ENCODE assay signal across 10 cellular contexts in the genomic region with DNA sequence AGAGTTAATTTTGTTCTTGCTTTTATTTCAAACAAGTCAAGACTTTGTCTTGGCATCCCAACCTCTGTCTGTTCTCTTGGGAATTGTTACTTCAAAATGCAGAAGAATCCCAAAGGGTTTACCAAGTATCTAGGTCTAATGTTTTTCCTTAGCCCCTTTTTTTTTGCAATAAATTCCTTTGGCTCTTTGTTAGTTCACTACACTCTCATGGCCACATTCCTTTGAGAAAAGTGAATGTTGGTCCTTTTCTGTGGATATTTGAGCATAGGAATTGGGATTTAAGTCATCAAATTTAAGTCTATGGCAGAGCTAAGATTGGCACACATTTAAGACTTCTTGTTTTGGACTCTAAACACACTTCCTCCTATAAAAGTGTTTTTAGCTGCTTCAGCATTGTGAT. TPM values are rescaled to one million over a fixed set of nuclear protein-coding genes. Genes with fewer than 3 reads are reported as not detected.
DNase-seq lines count a peak whose midpoint lies in the region; ATAC-seq and TF ChIP-seq lines count a peak whose summit lies in the region.
"Had no signal": no experiment of that assay in that cellular context is flagged by ENCODE, and none has a peak within 500 bp of the region (broad histone marks: within the 10 kb centered on the region; RNA-seq: fewer than 3 reads in every experiment).

No MANE protein-coding gene starts in this region.

- H3K9me3 Mint-ChIP-seq in dendritic cell treated with granulocyte-macrophage colony-stimulating factor and Interleukin-4, amounts not matched to agents 40 ng/mL and 50 ng/mL, for 4 days = no peaks in the 10 kb centered on the region

- no peak for DNase-seq in DND-41
- no peak for DNase-seq in NCI-H69 (lab: John Stamatoyannopoulos, UW)
- DNase-seq in HUDEP-2 (lab: John Stamatoyannopoulos, UW; ENCODE audit: unreplicated experiment in 76 of 76) = no peak
- DNase-seq in NCI-H748 treated with DMSO at 0.1 percent for 48 hours (lab: John Stamatoyannopoulos, UW) = no peak
- DNase-seq: activated CD4-positive, alpha-beta T cell treated with anti-CD3 and anti-CD28 coated beads for 1 hour; NCI-H1436 treated with DMSO at 0.1 percent for 48 hours had no signal

- H3K4me3 Mint-ChIP-seq in dendritic cell treated with granulocyte-macrophage colony-stimulating factor and Interleukin-4, amounts not matched to agents 40 ng/mL and 50 ng/mL, for 4 days = peak overlapping the region; percentile 99

- H3K4me2 ChIP-seq in DND-41 (ENCODE audit: insufficient read depth, low read length) (peak overlapping the region; percentile 85), Loucy (ENCODE audit: low read depth, low read length, poor library complexity, severe bottlenecking) (peak overlapping the region; percentile 96), neural cell (ENCODE audit: low read length) (peak overlapping the region; percentile 92)

- intact Hi-C loops in dendritic cell treated with granulocyte-macrophage colony-stimulating factor and Interleukin-4, amounts not matched to agents 40 ng/mL and 50 ng/mL, for 4 days (cut with micrococcal nuclease) = loop anchor here (2.0 to 10.0 kb wide), 3 partner anchors 179 to 344 kb away; partner anchors contain the start of genes CC2D1B, NRDC, ORC1 and PRPF38A

- TF ChIP-seq EP300 in neural cell (conservative IDR thresholded peaks at IDR 0.05; ENCODE audit: poor library complexity, severe bottlenecking) = no peak

- H3K9ac ChIP-seq in DND-41 (ENCODE audit: low read depth, low read length) (peak overlapping the region; percentile 89), Loucy (ENCODE audit: low read depth, low read length, poor library complexity, severe bottlenecking) (peak overlapping the region; percentile 91), neural cell (ENCODE audit: low read length) (peak overlapping the region; percentile 4)

- H3K4me3 ChIP-seq in DND-41 (ENCODE audit: low read depth in 1 of 2, low read length in 2 of 2) = peak overlapping the region; percentile 79 to 80; a peak in 3 of 4 replicates
- H3K4me3 ChIP-seq in Loucy (ENCODE audit: low read length, poor library complexity, severe bottlenecking) = peak overlapping the region; percentile 86
- peak overlapping the region; percentile 80 for H3K4me3 ChIP-seq in neural cell (ENCODE audit: low read length)

- H3K9me2 ChIP-seq in Loucy (replicated peaks; ENCODE audit: low read depth, low read length) (no peaks in the 10 kb centered on the region), neural cell (ENCODE audit: insufficient read depth, low read length) (no peaks in the 10 kb centered on the region)

- peaks cover 90% of the 10 kb centered on the region for H3K79me2 ChIP-seq in DND-41 (ENCODE audit: insufficient read depth, low read length)
- peaks cover 89% of the 10 kb centered on the region for H3K79me2 ChIP-seq in Loucy (ENCODE audit: insufficient read depth, low read length)
- peaks cover 67% of the 10 kb centered on the region for H3K79me2 ChIP-seq in neural cell (replicated peaks; ENCODE audit: insufficient read depth, low read length)

- no peak for TF ChIP-seq RAD21 in neural cell (conservative IDR thresholded peaks at IDR 0.05)

- peaks cover 74% of the 10 kb centered on the region for H3K36me3 Mint-ChIP-seq in dendritic cell treated with granulocyte-macrophage colony-stimulating factor and Interleukin-4, amounts not matched to agents 40 ng/mL and 50 ng/mL, for 4 days (ENCODE audit: low read depth)

- H3K36me3 ChIP-seq in DND-41 (ENCODE audit: insufficient read depth, low read length) (peaks cover 34% of the 10 kb centered on the region), Loucy (ENCODE audit: insufficient read depth, low read length) (peaks cover 18% of the 10 kb centered on the region; the same call in 1 of the 2 replicates), neural cell (ENCODE audit: insufficient read depth, low read length) (peaks cover 6% of the 10 kb centered on the region)

- H3K27me3 ChIP-seq in DND-41 (ENCODE audit: insufficient read depth, low read length, poor library complexity) (no peaks in the 10 kb centered on the region), Loucy (ENCODE audit: insufficient read depth, low read length, poor library complexity, severe bottlenecking) (no peaks in the 10 kb centered on the region), neural cell (ENCODE audit: insufficient read depth, low read depth, low read length) (no peaks in the 10 kb centered on the region)

- H3K4me1 Mint-ChIP-seq in dendritic cell treated with granulocyte-macrophage colony-stimulating factor and Interleukin-4, amounts not matched to agents 40 ng/mL and 50 ng/mL, for 4 days (ENCODE audit: low read depth) = peaks cover 46% of the 10 kb centered on the region

- H3K27ac ChIP-seq in DND-41 (ENCODE audit: low read length) (peak overlapping the region; percentile 98), neural cell (ENCODE audit: low read length) (peak overlapping the region; percentile 13)

- H2AFZ ChIP-seq in DND-41 (ENCODE audit: low read depth, low read length) (no peak overlapping the region), Loucy (ENCODE audit: low read length) (no peak overlapping the region), neural cell (ENCODE audit: low read depth, low read length) (no peak overlapping the region)

- H4K20me1 ChIP-seq in DND-41 (ENCODE audit: insufficient read depth, low read length) (peaks cover 11% of the 10 kb centered on the region), Loucy (ENCODE audit: insufficient read depth, low read length, poor library complexity, severe bottlenecking) (peaks cover 59% of the 10 kb centered on the region), neural cell (ENCODE audit: insufficient read depth) (no peaks in the 10 kb centered on the region)

- ATAC-seq in DND-41 (ENCODE audit: insufficient read depth, low read depth) = no peak
- no peak for ATAC-seq in GM19023 (IDR thresholded peaks at IDR 0.05; ENCODE audit: unreplicated experiment)

- H3K27me3 Mint-ChIP-seq in dendritic cell treated with granulocyte-macrophage colony-stimulating factor and Interleukin-4, amounts not matched to agents 40 ng/mL and 50 ng/mL, for 4 days = no peaks in the 10 kb centered on the region

- no peaks in the 10 kb centered on the region for H3F3A ChIP-seq in Loucy (ENCODE audit: low read depth)
- H3F3A ChIP-seq in neural cell (ENCODE audit: insufficient read depth, low read length, poor library complexity, severe bottlenecking) = no peaks in the 10 kb centered on the region

- peak overlapping the region; percentile 90 for H3K27ac Mint-ChIP-seq in dendritic cell treated with granulocyte-macrophage colony-stimulating factor and Interleukin-4, amounts not matched to agents 40 ng/mL and 50 ng/mL, for 4 days

- peaks cover 66% of the 10 kb centered on the region for H3K4me1 ChIP-seq in DND-41 (ENCODE audit: insufficient read depth, low read length)
- peaks cover 46% of the 10 kb centered on the region for H3K4me1 ChIP-seq in Loucy (ENCODE audit: insufficient read depth, low read length, poor library complexity, severe bottlenecking)

- H3K9me3 ChIP-seq in DND-41 (ENCODE audit: insufficient read depth, low read length, severe bottlenecking) (no peaks in the 10 kb centered on the region), Loucy (ENCODE audit: insufficient read depth, low read depth, low read length) (no peaks in the 10 kb centered on the region), neural cell (ENCODE audit: low read length) (no peaks in the 10 kb centered on the region)

- TF ChIP-seq CTCF in DND-41 (IDR thresholded peaks at IDR 0.05; ENCODE audit: borderline replicate concordance, extremely low read depth, low read length, poor library complexity, severe bottlenecking) (no peak), Loucy (conservative IDR thresholded peaks at IDR 0.05; ENCODE audit: low read length) (no peak), neural cell (IDR thresholded peaks at IDR 0.05; ENCODE audit: poor library complexity, severe bottlenecking) (no peak)

TF ChIP-seq in neural cell, 6 proteins besides CTCF, POLR2A, EP300 and RAD21:
- TF ChIP-seq SMC3 (conservative IDR thresholded peaks at IDR 0.05; ENCODE audit: poor library complexity) = no peak
- TF ChIP-seq TAF1 (IDR thresholded peaks at IDR 0.05; ENCODE audit: low read depth) = no peak
- no peak for TF ChIP-seq EZH2 (IDR thresholded peaks at IDR 0.05; ENCODE audit: borderline replicate concordance, insufficient read depth, low read length, poor library complexity, severe bottlenecking)
- TF ChIP-seq MXI1 (conservative IDR thresholded peaks at IDR 0.05; ENCODE audit: poor library complexity, severe bottlenecking) = no peak
- TF ChIP-seq POLR2AphosphoS5 (IDR thresholded peaks at IDR 0.05) = no peak
- TF ChIP-seq, protein P1, sequence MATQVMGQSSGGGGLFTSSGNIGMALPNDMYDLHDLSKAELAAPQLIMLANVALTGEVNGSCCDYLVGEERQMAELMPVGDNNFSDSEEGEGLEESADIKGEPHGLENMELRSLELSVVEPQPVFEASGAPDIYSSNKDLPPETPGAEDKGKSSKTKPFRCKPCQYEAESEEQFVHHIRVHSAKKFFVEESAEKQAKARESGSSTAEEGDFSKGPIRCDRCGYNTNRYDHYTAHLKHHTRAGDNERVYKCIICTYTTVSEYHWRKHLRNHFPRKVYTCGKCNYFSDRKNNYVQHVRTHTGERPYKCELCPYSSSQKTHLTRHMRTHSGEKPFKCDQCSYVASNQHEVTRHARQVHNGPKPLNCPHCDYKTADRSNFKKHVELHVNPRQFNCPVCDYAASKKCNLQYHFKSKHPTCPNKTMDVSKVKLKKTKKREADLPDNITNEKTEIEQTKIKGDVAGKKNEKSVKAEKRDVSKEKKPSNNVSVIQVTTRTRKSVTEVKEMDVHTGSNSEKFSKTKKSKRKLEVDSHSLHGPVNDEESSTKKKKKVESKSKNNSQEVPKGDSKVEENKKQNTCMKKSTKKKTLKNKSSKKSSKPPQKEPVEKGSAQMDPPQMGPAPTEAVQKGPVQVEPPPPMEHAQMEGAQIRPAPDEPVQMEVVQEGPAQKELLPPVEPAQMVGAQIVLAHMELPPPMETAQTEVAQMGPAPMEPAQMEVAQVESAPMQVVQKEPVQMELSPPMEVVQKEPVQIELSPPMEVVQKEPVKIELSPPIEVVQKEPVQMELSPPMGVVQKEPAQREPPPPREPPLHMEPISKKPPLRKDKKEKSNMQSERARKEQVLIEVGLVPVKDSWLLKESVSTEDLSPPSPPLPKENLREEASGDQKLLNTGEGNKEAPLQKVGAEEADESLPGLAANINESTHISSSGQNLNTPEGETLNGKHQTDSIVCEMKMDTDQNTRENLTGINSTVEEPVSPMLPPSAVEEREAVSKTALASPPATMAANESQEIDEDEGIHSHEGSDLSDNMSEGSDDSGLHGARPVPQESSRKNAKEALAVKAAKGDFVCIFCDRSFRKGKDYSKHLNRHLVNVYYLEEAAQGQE (IDR thresholded peaks at IDR 0.05; ENCODE audit: borderline replicate concordance) = no peak

RNA-seq across cellular contexts. Expression of gene BTF3L4, which starts 1.8 kb away (rescaled TPM):
- polyA plus RNA-seq in neural cell = 321 and 355 TPM in 2 replicates
- 265 and 282 TPM in 2 replicates for polyA minus RNA-seq in neural cell

RNA-seq across cellular contexts. Expression of gene TXNDC12, which starts 2.9 kb away (rescaled TPM):
- polyA plus RNA-seq in neural cell = 33.3 and 42.3 TPM in 2 replicates
- 32.4 and 36.8 TPM in 2 replicates for polyA minus RNA-seq in neural cell

RNA-seq across cellular contexts. Expression of gene KTI12, which starts 24.3 kb away (rescaled TPM):
- polyA plus RNA-seq in neural cell = 14.0 and 18.2 TPM in 2 replicates
- 13.2 and 15.8 TPM in 2 replicates for polyA minus RNA-seq in neural cell

Comparison
In these comparisons a context has a peak if more than half of its experiments do, and no peak if none do; other contexts are left out.
1. H3K9ac ChIP-seq: peak in every context shown above with its lines; median percentile 91 in Loucy; 89 in DND-41; 4 in neural cell.